In the genomic region with DNA sequence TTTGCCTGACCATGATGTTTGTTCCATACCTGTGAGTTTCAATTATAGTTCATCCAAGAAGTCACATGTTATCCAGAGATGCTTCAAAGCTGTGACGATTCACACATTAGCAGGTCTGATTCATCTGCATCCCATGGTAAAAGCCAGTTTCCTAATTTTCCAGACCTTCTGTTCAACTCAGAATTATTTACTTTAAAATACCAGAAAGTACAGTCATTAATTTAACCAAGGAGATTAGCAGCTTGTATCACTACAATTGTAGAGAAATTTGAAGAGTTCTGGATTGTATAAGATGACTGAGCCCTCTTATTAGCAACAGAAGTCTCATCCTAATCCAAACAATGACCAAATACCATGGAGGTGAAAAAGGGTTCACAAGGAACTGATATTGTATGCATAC, we compare ENCODE assay signal across 15 cellular contexts.
DNase-seq lines count a peak whose midpoint lies in the region; ATAC-seq and TF ChIP-seq lines count a peak whose summit lies in the region.
"Had no signal": no experiment of that assay in that cellular context is flagged by ENCODE, and none has a peak within 500 bp of the region (broad histone marks: within the 10 kb centered on the region; RNA-seq: fewer than 3 reads in every experiment).

No MANE protein-coding gene starts in this region.

- H3K9me3 ChIP-seq in RWPE2 (ENCODE audit: severe bottlenecking) (no peaks in the 10 kb centered on the region), esophagus muscularis mucosa (no peaks in the 10 kb centered on the region)
- H3K9me3 ChIP-seq: prostate gland had no signal

- no peak overlapping the region for H3K27ac Mint-ChIP-seq in Calu3 (ENCODE audit: unreplicated experiment)
- H3K27ac Mint-ChIP-seq: activated T-helper 17 cell treated with anti-CD3 and anti-CD28 coated beads, Interleukin-2, amount 50 U/mL, for 72 hours had no signal

- H3K27ac ChIP-seq in RWPE2 (ENCODE audit: poor library complexity, severe bottlenecking): no peak overlapping the region
- H3K27ac ChIP-seq in esophagus muscularis mucosa (replicated peaks in 1 of 4): peak overlapping the region; percentile 23 to 70 (median 56)
- H3K27ac ChIP-seq: prostate gland had no signal

- H3K4me3 ChIP-seq in RWPE2 (ENCODE audit: severe bottlenecking): no peak overlapping the region
- no peak overlapping the region for H3K4me3 ChIP-seq in esophagus muscularis mucosa
- H3K4me3 ChIP-seq: prostate gland had no signal

- H3K27me3 Mint-ChIP-seq in Calu3 (ENCODE audit: unreplicated experiment): no peaks in the 10 kb centered on the region

- peak; percentile 81 for ATAC-seq in RWPE2 (ENCODE audit: low read depth)
- ATAC-seq in omental fat pad (ENCODE audit: low FRiP score): peak; percentile 31
- ATAC-seq in GM21515 (IDR thresholded peaks at IDR 0.05; ENCODE audit: unreplicated experiment): no peak
- no peak for ATAC-seq in GM19324 (IDR thresholded peaks at IDR 0.05; ENCODE audit: low FRiP score, unreplicated experiment)
- ATAC-seq in HG02885 (IDR thresholded peaks at IDR 0.05; ENCODE audit: poor library complexity, unreplicated experiment): no peak
- ATAC-seq: activated T-helper 17 cell treated with anti-CD3 and anti-CD28 coated beads, Interleukin-2, amount 50 U/mL, for 72 hours had no signal

- H3K27me3 ChIP-seq in RWPE2 (ENCODE audit: insufficient read depth, poor library complexity, severe bottlenecking): no peaks in the 10 kb centered on the region
- no peaks in the 10 kb centered on the region for H3K27me3 ChIP-seq in esophagus muscularis mucosa

- H3K4me1 ChIP-seq in RWPE2 (ENCODE audit: insufficient read depth, poor library complexity, severe bottlenecking) (peaks cover 6% of the 10 kb centered on the region), esophagus muscularis mucosa (peaks cover 0 to 34% (median 29%) of the 10 kb centered on the region in 4 donors)
- H3K4me1 ChIP-seq: prostate gland had no signal

- H3K4me3 Mint-ChIP-seq in Calu3 (ENCODE audit: low read depth, unreplicated experiment): no peak overlapping the region
- H3K4me3 Mint-ChIP-seq: activated T-helper 17 cell treated with anti-CD3 and anti-CD28 coated beads, Interleukin-2, amount 50 U/mL, for 72 hours had no signal

- no peaks in the 10 kb centered on the region for H3K9me3 Mint-ChIP-seq in Calu3 (ENCODE audit: low read depth, unreplicated experiment)
- H3K9me3 Mint-ChIP-seq: activated T-helper 17 cell treated with anti-CD3 and anti-CD28 coated beads, Interleukin-2, amount 50 U/mL, for 72 hours had no signal

- no peak for TF ChIP-seq POLR2A in esophagus muscularis mucosa (IDR thresholded peaks at IDR 0.05; ENCODE audit: low read depth)

- BruUV-seq in Calu3 (replicated peaks; lab: Mats Ljungman, UMichigan): no TSS peak

- intact Hi-C loops in esophagus muscularis mucosa (cut with DNase I) (loop anchor here (10.0 kb wide), 1 partner anchor 330 kb away; no protein-coding TSS in a partner anchor), Calu3 (cut with micrococcal nuclease; ENCODE audit: unreplicated experiment) (no loop called here)

- H3K36me3 Mint-ChIP-seq in Calu3 (ENCODE audit: insufficient read depth, unreplicated experiment): no peaks in the 10 kb centered on the region

- no peak for TF ChIP-seq EP300 in esophagus muscularis mucosa (IDR thresholded peaks at IDR 0.05)

- CTCF ChIA-PET in Calu3 (lab: Charles Lee): no interaction called here

- DNase-seq in Daoy (ENCODE audit: low read depth) (peak; percentile 59), RWPE2 (ENCODE audit: low spot score) (no peak), esophagus muscularis mucosa (ENCODE audit: extremely low spot score) (peak; percentile 42), omental fat pad (ENCODE audit: low spot score) (no peak), Calu3 (no peak)
- DNase-seq: amygdala, C1 segment of cervical spinal cord, NCI-H1048, Right ventricle myocardium superior, T-helper 9 cell had no signal

- TF ChIP-seq CTCF in RWPE2 (IDR thresholded peaks at IDR 0.05; ENCODE audit: poor library complexity, severe bottlenecking) (no peak), esophagus muscularis mucosa (IDR thresholded peaks at IDR 0.05) (no peak), omental fat pad (IDR thresholded peaks at IDR 0.05) (no peak), Calu3 (IDR thresholded peaks at IDR 0.05; ENCODE audit: unreplicated experiment) (no peak)

- H3K4me1 Mint-ChIP-seq in Calu3 (ENCODE audit: low read depth, unreplicated experiment): peaks cover 8% of the 10 kb centered on the region
- H3K4me1 Mint-ChIP-seq: activated T-helper 17 cell treated with anti-CD3 and anti-CD28 coated beads, Interleukin-2, amount 50 U/mL, for 72 hours had no signal

- no peaks in the 10 kb centered on the region for H3K36me3 ChIP-seq in RWPE2 (ENCODE audit: low read depth)
- H3K36me3 ChIP-seq in esophagus muscularis mucosa: no peaks in the 10 kb centered on the region
- H3K36me3 ChIP-seq: prostate gland had no signal

- WGBS in esophagus muscularis mucosa: 63% methylated on average over 1 of the region's 1 CpG

Comparison
In these comparisons a context has a peak if more than half of its experiments do, and no peak if none do; other contexts are left out.
1. DNase-seq: peak in Daoy (single experiment) and esophagus muscularis mucosa (single experiment); none in RWPE2 (single experiment), omental fat pad (single experiment) and Calu3 (single experiment).
2. ATAC-seq: peak in RWPE2 (single experiment) and omental fat pad (single experiment); none in GM21515 (single experiment), GM19324 (single experiment) and HG02885 (single experiment).